In genomic region chr1:220040028-220040596, GRCh38 we compare ENCODE assay signal across 1 cellular context.
TF ChIP-seq lines count a peak whose summit lies in the region.

No MANE protein-coding gene starts in this region.

TF ChIP-seq in IMR-90, 13 proteins besides CTCF, POLR2A, EP300 and RAD21:
- TF ChIP-seq MAFK (IDR thresholded peaks at IDR 0.05; ENCODE audit: low read depth, low read length), result peak; percentile 44
- no peak for TF ChIP-seq NFE2L2 (IDR thresholded peaks at IDR 0.05; ENCODE audit: low read depth, low read length)
TF ChIP-seq in IMR-90: peak in this region for 1.
